In the genomic region with DNA sequence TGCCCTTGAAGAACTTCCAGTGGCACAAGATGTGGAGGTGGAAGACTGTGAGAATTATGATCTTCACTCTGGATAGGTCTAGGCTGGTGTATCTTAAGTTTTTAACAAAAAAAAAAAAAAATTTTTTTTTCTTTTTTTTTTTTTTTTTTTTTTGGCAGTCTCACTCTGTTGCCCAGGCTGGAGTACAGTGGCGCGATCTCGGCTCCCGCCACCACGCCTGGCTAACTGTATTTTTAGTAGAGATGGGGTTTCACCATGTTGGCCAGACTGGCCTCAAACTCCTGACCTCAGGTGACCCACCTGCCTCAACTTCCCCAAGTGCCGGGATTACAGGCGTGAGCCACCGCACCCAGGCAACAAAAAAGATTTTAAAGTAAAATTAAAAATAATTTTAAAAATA, we compare ENCODE assay signal across 8 cellular contexts.
"Had no signal": no experiment of that assay in that cellular context is flagged by ENCODE, and none has a peak within 500 bp of the region (broad histone marks: within the 10 kb centered on the region; RNA-seq: fewer than 3 reads in every experiment).

No MANE protein-coding gene starts in this region.

- DNase-seq: GM23248, GOT3, H7, H9, HCEC 1CT, HFFc6 had no signal

- H3K4me3 ChIP-seq: GM23248, GM23338, HAP-1 had no signal

- H3K9me3 ChIP-seq: HAP-1 had no signal

- H3K27ac ChIP-seq: GM23248 had no signal
